Comparison of ENCODE assay signal across 8 cellular contexts in genomic region chr10:34504534-34504933, GRCh38.
DNase-seq lines count a peak whose midpoint lies in the region; ATAC-seq and TF ChIP-seq lines count a peak whose summit lies in the region.
"Had no signal": no experiment of that assay in that cellular context is flagged by ENCODE, and none has a peak within 500 bp of the region (broad histone marks: within the 10 kb centered on the region; RNA-seq: fewer than 3 reads in every experiment).

No MANE protein-coding gene starts in this region.

- H3K9me3 Mint-ChIP-seq in GM23338 (no peaks in the 10 kb centered on the region), mesothelial cell of epicardium (no peaks in the 10 kb centered on the region)

- H3K27ac Mint-ChIP-seq in GM23338 (peak overlapping the region; percentile 84), mesothelial cell of epicardium (peak overlapping the region; percentile 62)

- H3K4me1 Mint-ChIP-seq in GM23338, result peaks cover 41% of the 10 kb centered on the region
- H3K4me1 Mint-ChIP-seq in mesothelial cell of epicardium, result peaks cover 8% of the 10 kb centered on the region

- ATAC-seq in GM23338, result peak; percentile 64
- no peak for ATAC-seq in HG02885 (IDR thresholded peaks at IDR 0.05; ENCODE audit: poor library complexity, unreplicated experiment)
- ATAC-seq in HG02870 (IDR thresholded peaks at IDR 0.05; ENCODE audit: unreplicated experiment), result no peak

- H3K36me3 Mint-ChIP-seq in GM23338 (ENCODE audit: low read depth) (no peaks in the 10 kb centered on the region; the same call in 2 of the 3 replicates), mesothelial cell of epicardium (peaks cover 6% of the 10 kb centered on the region)

- no peaks in the 10 kb centered on the region for H4K20me1 ChIP-seq in GM23338 (replicated peaks; ENCODE audit: insufficient read depth)
- H4K20me1 ChIP-seq in mammary epithelial cell (ENCODE audit: insufficient read depth, low read length), result no peaks in the 10 kb centered on the region

- no peaks in the 10 kb centered on the region for H3K9me3 ChIP-seq in mammary epithelial cell (replicated peaks; ENCODE audit: insufficient read depth, low read length)
- no peaks in the 10 kb centered on the region for H3K9me3 ChIP-seq in SJCRH30 (replicated peaks)
- H3K9me3 ChIP-seq: Peyer's patch had no signal

- H3K36me3 ChIP-seq in GM23338 (ENCODE audit: insufficient read depth) (no peaks in the 10 kb centered on the region), mammary epithelial cell (ENCODE audit: insufficient read depth, low read length) (no peaks in the 10 kb centered on the region), SJCRH30 (0 out of 2 replicates have a peak, but pooled peaks cover 5% of the 10 kb centered on the region)
- H3K36me3 ChIP-seq: Peyer's patch had no signal

- CTCF ChIA-PET in mammary epithelial cell (lab: Charles Lee; ENCODE audit: low non-redundant PET), result no interaction called here

- DNase-seq in GM23338 (ENCODE audit: low spot score), result no peak
- DNase-seq in NCI-H1092 treated with DMSO at 0.1 percent for 48 hours (lab: John Stamatoyannopoulos, UW), result peak; percentile 25
- peak; percentile 76 for DNase-seq in mammary epithelial cell
- DNase-seq in mesothelial cell of epicardium (ENCODE audit: low spot score in 2 of 2, unreplicated experiment in 2 of 2), result no peak
- DNase-seq in SJCRH30, result no peak
- DNase-seq: Peyer's patch had no signal

- no TSS peak for BruUV-seq in mammary epithelial cell (replicated peaks; lab: Mats Ljungman, UMichigan)

- H3K79me2 ChIP-seq in GM23338 (replicated peaks; ENCODE audit: insufficient read depth) (peaks cover 12% of the 10 kb centered on the region; the same call in 1 of the 2 replicates), mammary epithelial cell (ENCODE audit: insufficient read depth, low read length) (peaks cover 3% of the 10 kb centered on the region)

- intact Hi-C loops in mammary epithelial cell (cut with micrococcal nuclease), result no loop called here

- H3K27me3 Mint-ChIP-seq in GM23338 (ENCODE audit: insufficient read depth, low read depth, poor library complexity), result peaks cover 2% of the 10 kb centered on the region
- no peaks in the 10 kb centered on the region for H3K27me3 Mint-ChIP-seq in mesothelial cell of epicardium (ENCODE audit: low read depth)

- H3K4me3 ChIP-seq in GM23338, result no peak overlapping the region
- no peak overlapping the region for H3K4me3 ChIP-seq in mammary epithelial cell (replicated peaks in 1 of 3; ENCODE audit: insufficient read depth in 1 of 3, low read depth in 2 of 3, low read length in 3 of 3)
- H3K4me3 ChIP-seq in SJCRH30, result no peak overlapping the region
- H3K4me3 ChIP-seq: Peyer's patch had no signal

- in situ Hi-C loops in mammary epithelial cell (cut with MboI; ENCODE audit: low sequenced_read_pairs in 2 of 2), result no loop called here

- 67% methylated on average over 3 of the region's 3 CpGs for WGBS in mammary epithelial cell (ENCODE audit: low coverage, missing lambda C conversion rate)

- H3K4me1 ChIP-seq in GM23338 (ENCODE audit: insufficient read depth) (peaks cover 29% of the 10 kb centered on the region), mammary epithelial cell (ENCODE audit: insufficient read depth, low read length) (peaks cover 14% of the 10 kb centered on the region), SJCRH30 (no peaks in the 10 kb centered on the region)
- H3K4me1 ChIP-seq: Peyer's patch had no signal

- no peaks in the 10 kb centered on the region for H3K27me3 ChIP-seq in GM23338 (ENCODE audit: insufficient read depth)
- H3K27me3 ChIP-seq in mammary epithelial cell (ENCODE audit: insufficient read depth, low read length), result no peaks in the 10 kb centered on the region
- H3K27me3 ChIP-seq in SJCRH30, result no peaks in the 10 kb centered on the region
- H3K27me3 ChIP-seq: Peyer's patch had no signal

- no peak overlapping the region for H3K4me3 Mint-ChIP-seq in GM23338
- H3K4me3 Mint-ChIP-seq in mesothelial cell of epicardium, result no peak overlapping the region

- H3K4me2 ChIP-seq in GM23338 (peak overlapping the region; percentile 47), mammary epithelial cell (ENCODE audit: insufficient read depth, low read depth, low read length) (no peak overlapping the region)

- H3K9me2 ChIP-seq in GM23338 (ENCODE audit: insufficient read depth), result 0 out of 2 replicates have a peak, but pooled peaks cover 6% of the 10 kb centered on the region

- no peak for TF ChIP-seq CTCF in GM23338 (conservative IDR thresholded peaks at IDR 0.05; ENCODE audit: low read depth in 2 of 2)
- TF ChIP-seq CTCF in mammary epithelial cell (conservative IDR thresholded peaks at IDR 0.05 in 1 of 2, IDR thresholded peaks at IDR 0.05 in 1 of 2; ENCODE audit: extremely low read depth in 1 of 2, insufficient read depth in 1 of 2, low read depth in 1 of 2, low read length in 2 of 2), result no peak
- no peak for TF ChIP-seq CTCF in mesothelial cell of epicardium (IDR thresholded peaks at IDR 0.05; ENCODE audit: unreplicated experiment)

- H3K9ac ChIP-seq in mammary epithelial cell (ENCODE audit: insufficient read depth, low read length), result no peak overlapping the region

- dilution Hi-C loops in mammary epithelial cell (cut with HindIII; ENCODE audit: low sequenced_read_pairs), result no loop called here

- H2AFZ ChIP-seq in GM23338, result no peak overlapping the region
- H2AFZ ChIP-seq in mammary epithelial cell (ENCODE audit: low read depth, low read length), result no peak overlapping the region

- peak overlapping the region; percentile 27; the same call in 1 of the 2 replicates for H3K27ac ChIP-seq in GM23338 (ENCODE audit: low read depth)
- no peak overlapping the region for H3K27ac ChIP-seq in mammary epithelial cell (ENCODE audit: insufficient read depth, low read depth, low read length)
- no peak overlapping the region for H3K27ac ChIP-seq in SJCRH30
- H3K27ac ChIP-seq: Peyer's patch had no signal

- H3F3A ChIP-seq in GM23338 (replicated peaks; ENCODE audit: low read depth), result no peaks in the 10 kb centered on the region

TF ChIP-seq in GM23338, 12 proteins besides CTCF, POLR2A, EP300 and RAD21:
- TF ChIP-seq ZNF462 (CRISPR knock-in tag; IDR thresholded peaks at IDR 0.05), result no peak
- no peak for TF ChIP-seq EZH2 (IDR thresholded peaks at IDR 0.05; ENCODE audit: low read depth, unreplicated experiment)
- TF ChIP-seq STAT1 (IDR thresholded peaks at IDR 0.05; ENCODE audit: unreplicated experiment), result no peak
- TF ChIP-seq POLR2AphosphoS5 (IDR thresholded peaks at IDR 0.05; ENCODE audit: low read depth), result no peak
TF ChIP-seq in GM23338: peak in this region for 0.

Comparison
In these comparisons a context has a peak if more than half of its experiments do, and no peak if none do; other contexts are left out.
1. DNase-seq: peak in NCI-H1092 treated with DMSO at 0.1 percent for 48 hours (single experiment) and mammary epithelial cell (single experiment); none in GM23338 (single experiment), mesothelial cell of epicardium (0 of 2) and SJCRH30 (0 of 2).